Comparison of ENCODE assay signal across 9 cellular contexts in the genomic region with DNA sequence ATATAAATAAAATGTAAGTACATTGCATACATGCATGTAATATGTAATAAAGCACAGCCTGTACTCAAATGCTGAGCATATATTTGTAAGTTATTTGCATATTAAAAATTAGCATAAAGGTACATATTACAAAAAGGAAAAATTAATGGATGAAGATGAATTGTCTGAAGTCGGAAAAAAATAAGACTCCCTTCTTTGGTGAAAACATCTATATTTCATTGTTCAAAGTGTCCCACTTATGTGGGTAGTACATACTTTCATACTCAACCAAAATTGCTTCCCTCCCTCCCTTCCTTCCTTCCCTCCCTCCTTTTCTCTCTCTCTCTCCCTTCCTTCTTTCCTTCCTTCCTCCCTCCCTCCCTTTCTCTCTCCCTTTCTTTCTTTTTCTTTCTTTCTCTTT.
"Had no signal": no experiment of that assay in that cellular context is flagged by ENCODE, and none has a peak within 500 bp of the region (broad histone marks: within the 10 kb centered on the region; RNA-seq: fewer than 3 reads in every experiment).

No MANE protein-coding gene starts in this region.

- DNase-seq: H9, HCEC 1CT, HFFc6, KG1 had no signal

- H3K27ac Mint-ChIP-seq: GM23338, H9, HFFc6, IgD-negative memory B cell had no signal

- H2AFZ ChIP-seq: GM23338 had no signal

- FAIRE-seq: H1, H54, HTR-8/SVneo had no signal

- H3K4me1 Mint-ChIP-seq: GM23338 had no signal

- H3K36me3 Mint-ChIP-seq: IgD-negative memory B cell had no signal

- H3K4me2 ChIP-seq: GM23338 had no signal

- H3K4me3 ChIP-seq: GM23338 had no signal

- ATAC-seq: GM23338 had no signal

- H3K9me3 Mint-ChIP-seq: GM23338, HFFc6 had no signal

- H3K4me3 Mint-ChIP-seq: GM23338, H9, HFFc6, IgD-negative memory B cell had no signal

- H3K27me3 Mint-ChIP-seq: IgD-negative memory B cell had no signal
